1 cellular context compared by ENCODE assay signal in the genomic region with DNA sequence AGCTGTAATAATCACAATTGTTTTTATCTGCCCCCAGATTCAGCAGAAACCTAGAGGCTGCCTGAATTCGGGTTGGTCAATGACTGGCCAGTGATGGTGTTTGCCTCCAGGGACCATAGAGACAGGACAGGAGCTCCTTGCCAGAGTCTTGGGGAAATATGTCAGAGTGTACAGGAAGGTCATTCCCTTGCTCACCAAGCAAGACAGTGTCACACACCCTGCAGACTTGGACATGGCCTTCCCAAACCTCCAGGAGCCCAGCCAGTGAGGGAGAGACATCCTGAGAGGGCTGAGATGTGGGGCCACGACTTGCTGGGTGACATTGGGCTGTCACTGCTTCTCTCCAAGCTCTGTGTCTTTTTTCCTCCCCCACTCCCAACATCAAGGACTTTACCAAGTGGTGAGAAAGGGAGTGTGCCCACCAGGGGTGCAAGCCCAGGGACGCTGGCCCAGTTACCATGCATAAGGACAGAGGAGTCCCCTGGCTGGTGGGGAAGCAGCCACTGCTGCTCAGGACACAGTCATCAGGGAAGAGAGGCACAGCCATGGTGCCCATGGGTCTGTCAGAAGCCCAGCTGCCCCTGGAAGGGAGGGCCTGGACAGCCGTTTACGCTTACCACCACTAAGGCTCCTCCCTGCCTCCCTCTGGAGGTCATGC.
TF ChIP-seq lines count a peak whose summit lies in the region.

No MANE protein-coding gene starts in this region.

TF ChIP-seq in IMR-90, 13 proteins besides CTCF, POLR2A, EP300 and RAD21 (continued from another document):
- TF ChIP-seq, protein P1, sequence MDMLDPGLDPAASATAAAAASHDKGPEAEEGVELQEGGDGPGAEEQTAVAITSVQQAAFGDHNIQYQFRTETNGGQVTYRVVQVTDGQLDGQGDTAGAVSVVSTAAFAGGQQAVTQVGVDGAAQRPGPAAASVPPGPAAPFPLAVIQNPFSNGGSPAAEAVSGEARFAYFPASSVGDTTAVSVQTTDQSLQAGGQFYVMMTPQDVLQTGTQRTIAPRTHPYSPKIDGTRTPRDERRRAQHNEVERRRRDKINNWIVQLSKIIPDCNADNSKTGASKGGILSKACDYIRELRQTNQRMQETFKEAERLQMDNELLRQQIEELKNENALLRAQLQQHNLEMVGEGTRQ (IDR thresholded peaks at IDR 0.05; ENCODE audit: low read depth, low read length), result no peak
- TF ChIP-seq RFX5 (IDR thresholded peaks at IDR 0.05; ENCODE audit: low read depth, low read length) (no peak), MAFK (IDR thresholded peaks at IDR 0.05; ENCODE audit: low read depth, low read length) (no peak), RCOR1 (IDR thresholded peaks at IDR 0.05; ENCODE audit: insufficient replicate concordance, low read length) (no peak), NFE2L2 (IDR thresholded peaks at IDR 0.05; ENCODE audit: low read depth, low read length) (no peak), MAZ (IDR thresholded peaks at IDR 0.05; ENCODE audit: borderline replicate concordance, low read depth, low read length) (no peak), SMC3 (IDR thresholded peaks at IDR 0.05; ENCODE audit: low read depth, low read length) (no peak), MXI1 (IDR thresholded peaks at IDR 0.05; ENCODE audit: borderline replicate concordance, low read depth, low read length) (no peak), BHLHE40 (IDR thresholded peaks at IDR 0.05; ENCODE audit: low read depth, low read length) (no peak)
